ENCODE assay signal across 1 cellular context in genomic region chr9:133099726-133100517, GRCh38.
TF ChIP-seq lines count a peak whose summit lies in the region.

No MANE protein-coding gene starts in this region.

TF ChIP-seq in HepG2, 621 proteins besides CTCF, POLR2A, EP300 and RAD21:
- TF ChIP-seq ZNF274 (CRISPR knock-in tag; IDR thresholded peaks at IDR 0.05) = no peak
- peak; percentile 16; the same call in 1 of the 2 replicates for TF ChIP-seq HNF4A (CRISPR knock-in tag; IDR thresholded peaks at IDR 0.05)
- TF ChIP-seq ZNF329 (CRISPR knock-in tag; IDR thresholded peaks at IDR 0.05; ENCODE audit: low read depth) = no peak
